Comparison of ENCODE assay signal across 1 cellular context in genomic region chr2:11505652-11506610, GRCh38.
A peak's percentile ranks its signal among the peaks of the same experiment; 100 is the strongest.
TF ChIP-seq lines count a peak whose summit lies in the region.

No MANE protein-coding gene starts in this region.

TF ChIP-seq in HepG2, 621 proteins besides CTCF, POLR2A, EP300 and RAD21 (continued from another document and continues in another):
- TF ChIP-seq ZNF614 (CRISPR knock-in tag; IDR thresholded peaks at IDR 0.05; ENCODE audit: borderline replicate concordance): no peak; the same call in 1 of the 2 replicates
- TF ChIP-seq ZFP90 (CRISPR knock-in tag; IDR thresholded peaks at IDR 0.05; ENCODE audit: borderline replicate concordance): 0 out of 2 replicates have a peak, but pooled peaks have one; percentile 37
- TF ChIP-seq REXO4 (CRISPR knock-in tag; IDR thresholded peaks at IDR 0.05; ENCODE audit: borderline replicate concordance): no peak
- no peak for TF ChIP-seq NFRKB (IDR thresholded peaks at IDR 0.05)
- TF ChIP-seq ZNF574 (CRISPR knock-in tag; IDR thresholded peaks at IDR 0.05): no peak; the same call in 1 of the 2 replicates
- TF ChIP-seq RELA (CRISPR knock-in tag; IDR thresholded peaks at IDR 0.05): 0 out of 2 replicates have a peak, but pooled peaks have one; percentile 33
- peak; percentile 61; the same call in 1 of the 2 replicates for TF ChIP-seq ZBTB7A (CRISPR knock-in tag; IDR thresholded peaks at IDR 0.05)
- no peak for TF ChIP-seq MXD1 (CRISPR knock-in tag; IDR thresholded peaks at IDR 0.05)
- peak; percentile 36; the same call in 1 of the 2 replicates for TF ChIP-seq AKAP8 (CRISPR knock-in tag; IDR thresholded peaks at IDR 0.05)
- TF ChIP-seq SRSF4 (IDR thresholded peaks at IDR 0.05; ENCODE audit: low read depth, low read length, poor library complexity, severe bottlenecking): no peak
- no peak for TF ChIP-seq PCBP2 (optimal IDR thresholded peaks at IDR 0.05; ENCODE audit: low read depth, low read length, poor library complexity, severe bottlenecking)
- peak; percentile 44 for TF ChIP-seq RXRA (CRISPR knock-in tag; IDR thresholded peaks at IDR 0.05)
- TF ChIP-seq ZNF740 (CRISPR knock-in tag; IDR thresholded peaks at IDR 0.05): no peak
- TF ChIP-seq, protein P1, sequence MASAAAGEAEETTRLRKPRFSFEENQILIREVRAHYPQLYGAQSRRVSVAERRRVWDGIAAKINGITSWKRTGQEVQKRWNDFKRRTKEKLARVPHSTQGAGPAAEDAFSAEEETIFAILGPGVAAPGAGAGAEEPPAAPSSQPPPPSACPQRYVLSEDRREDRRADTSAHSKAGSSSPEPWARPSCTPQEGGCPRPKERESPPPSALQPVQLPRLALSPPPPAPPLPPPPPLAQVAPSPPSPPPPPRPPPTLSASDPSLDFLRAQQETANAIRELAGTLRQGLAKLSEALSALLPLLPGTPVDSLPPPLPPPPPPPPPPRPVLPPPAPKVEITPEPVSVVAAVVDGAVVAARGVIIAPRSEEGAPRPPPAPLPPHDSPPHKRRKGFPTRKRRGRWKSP (CRISPR knock-in tag; IDR thresholded peaks at IDR 0.05): peak; percentile 62
- 0 out of 2 replicates have a peak, but pooled peaks have one; percentile 50 for TF ChIP-seq PAX8 (CRISPR knock-in tag; IDR thresholded peaks at IDR 0.05; ENCODE audit: borderline replicate concordance)
- TF ChIP-seq ZNF616 (CRISPR knock-in tag; IDR thresholded peaks at IDR 0.05; ENCODE audit: low read depth): no peak
- no peak for TF ChIP-seq SMARCE1 (IDR thresholded peaks at IDR 0.05; ENCODE audit: borderline replicate concordance)
- 0 out of 2 replicates have a peak, but pooled peaks have one; percentile 17 for TF ChIP-seq ARHGAP35 (CRISPR knock-in tag; IDR thresholded peaks at IDR 0.05; ENCODE audit: borderline replicate concordance)
- TF ChIP-seq ZNF567 (CRISPR knock-in tag; IDR thresholded peaks at IDR 0.05; ENCODE audit: borderline replicate concordance): 0 out of 2 replicates have a peak, but pooled peaks have one; percentile 82
- no peak; the same call in 1 of the 2 replicates for TF ChIP-seq GTF3A (CRISPR knock-in tag; conservative IDR thresholded peaks at IDR 0.05)
- 0 out of 2 replicates have a peak, but pooled peaks have one; percentile 2 for TF ChIP-seq KLF9 (CRISPR knock-in tag; IDR thresholded peaks at IDR 0.05; ENCODE audit: low read depth)
- TF ChIP-seq, protein P2, sequence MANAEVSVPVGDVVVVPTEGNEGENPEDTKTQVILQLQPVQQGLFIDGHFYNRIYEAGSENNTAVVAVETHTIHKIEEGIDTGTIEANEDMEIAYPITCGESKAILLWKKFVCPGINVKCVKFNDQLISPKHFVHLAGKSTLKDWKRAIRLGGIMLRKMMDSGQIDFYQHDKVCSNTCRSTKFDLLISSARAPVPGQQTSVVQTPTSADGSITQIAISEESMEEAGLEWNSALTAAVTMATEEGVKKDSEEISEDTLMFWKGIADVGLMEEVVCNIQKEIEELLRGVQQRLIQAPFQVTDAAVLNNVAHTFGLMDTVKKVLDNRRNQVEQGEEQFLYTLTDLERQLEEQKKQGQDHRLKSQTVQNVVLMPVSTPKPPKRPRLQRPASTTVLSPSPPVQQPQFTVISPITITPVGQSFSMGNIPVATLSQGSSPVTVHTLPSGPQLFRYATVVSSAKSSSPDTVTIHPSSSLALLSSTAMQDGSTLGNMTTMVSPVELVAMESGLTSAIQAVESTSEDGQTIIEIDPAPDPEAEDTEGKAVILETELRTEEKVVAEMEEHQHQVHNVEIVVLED (CRISPR knock-in tag; IDR thresholded peaks at IDR 0.05; ENCODE audit: borderline replicate concordance): peak; percentile 58
- TF ChIP-seq ZNF292 (CRISPR knock-in tag; IDR thresholded peaks at IDR 0.05; ENCODE audit: borderline replicate concordance, low read depth): 0 out of 2 replicates have a peak, but pooled peaks have one; percentile 44
- TF ChIP-seq ISL2 (CRISPR knock-in tag; IDR thresholded peaks at IDR 0.05): peak; percentile 94
- 0 out of 2 replicates have a peak, but pooled peaks have one; percentile 81 for TF ChIP-seq RORA (CRISPR knock-in tag; IDR thresholded peaks at IDR 0.05)
- peak; percentile 25 for TF ChIP-seq MXD3 (CRISPR knock-in tag; IDR thresholded peaks at IDR 0.05)
- TF ChIP-seq KDM5A (IDR thresholded peaks at IDR 0.05; ENCODE audit: borderline replicate concordance, low read length): no peak; the same call in 1 of the 2 replicates
- no peak for TF ChIP-seq CREB3 (CRISPR knock-in tag; IDR thresholded peaks at IDR 0.05)
- TF ChIP-seq NR2F2 (IDR thresholded peaks at IDR 0.05; ENCODE audit: borderline replicate concordance, low read depth): peak; percentile 75; the same call in 1 of the 2 replicates
- no peak for TF ChIP-seq SRSF1 (optimal IDR thresholded peaks at IDR 0.05; ENCODE audit: low read depth, low read length)
- peak; percentile 59; the same call in 1 of the 2 replicates for TF ChIP-seq ZHX1 (CRISPR knock-in tag; IDR thresholded peaks at IDR 0.05; ENCODE audit: low read depth)
- TF ChIP-seq FUBP1 (CRISPR knock-in tag; IDR thresholded peaks at IDR 0.05; ENCODE audit: borderline replicate concordance): no peak
- TF ChIP-seq, protein P3, sequence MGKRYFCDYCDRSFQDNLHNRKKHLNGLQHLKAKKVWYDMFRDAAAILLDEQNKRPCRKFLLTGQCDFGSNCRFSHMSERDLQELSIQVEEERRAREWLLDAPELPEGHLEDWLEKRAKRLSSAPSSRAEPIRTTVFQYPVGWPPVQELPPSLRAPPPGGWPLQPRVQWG (CRISPR knock-in tag; IDR thresholded peaks at IDR 0.05; ENCODE audit: borderline replicate concordance, low read depth): no peak
- TF ChIP-seq, protein P4, sequence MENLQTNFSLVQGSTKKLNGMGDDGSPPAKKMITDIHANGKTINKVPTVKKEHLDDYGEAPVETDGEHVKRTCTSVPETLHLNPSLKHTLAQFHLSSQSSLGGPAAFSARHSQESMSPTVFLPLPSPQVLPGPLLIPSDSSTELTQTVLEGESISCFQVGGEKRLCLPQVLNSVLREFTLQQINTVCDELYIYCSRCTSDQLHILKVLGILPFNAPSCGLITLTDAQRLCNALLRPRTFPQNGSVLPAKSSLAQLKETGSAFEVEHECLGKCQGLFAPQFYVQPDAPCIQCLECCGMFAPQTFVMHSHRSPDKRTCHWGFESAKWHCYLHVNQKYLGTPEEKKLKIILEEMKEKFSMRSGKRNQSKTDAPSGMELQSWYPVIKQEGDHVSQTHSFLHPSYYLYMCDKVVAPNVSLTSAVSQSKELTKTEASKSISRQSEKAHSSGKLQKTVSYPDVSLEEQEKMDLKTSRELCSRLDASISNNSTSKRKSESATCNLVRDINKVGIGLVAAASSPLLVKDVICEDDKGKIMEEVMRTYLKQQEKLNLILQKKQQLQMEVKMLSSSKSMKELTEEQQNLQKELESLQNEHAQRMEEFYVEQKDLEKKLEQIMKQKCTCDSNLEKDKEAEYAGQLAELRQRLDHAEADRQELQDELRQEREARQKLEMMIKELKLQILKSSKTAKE (CRISPR knock-in tag; IDR thresholded peaks at IDR 0.05; ENCODE audit: borderline replicate concordance): peak; percentile 78; the same call in 1 of the 2 replicates
- 0 out of 2 replicates have a peak, but pooled peaks have one; percentile 47 for TF ChIP-seq ZSCAN22 (CRISPR knock-in tag; IDR thresholded peaks at IDR 0.05)
- TF ChIP-seq, protein P5, sequence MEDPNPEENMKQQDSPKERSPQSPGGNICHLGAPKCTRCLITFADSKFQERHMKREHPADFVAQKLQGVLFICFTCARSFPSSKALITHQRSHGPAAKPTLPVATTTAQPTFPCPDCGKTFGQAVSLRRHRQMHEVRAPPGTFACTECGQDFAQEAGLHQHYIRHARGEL (CRISPR knock-in tag; IDR thresholded peaks at IDR 0.05): no peak
- TF ChIP-seq, protein P6, sequence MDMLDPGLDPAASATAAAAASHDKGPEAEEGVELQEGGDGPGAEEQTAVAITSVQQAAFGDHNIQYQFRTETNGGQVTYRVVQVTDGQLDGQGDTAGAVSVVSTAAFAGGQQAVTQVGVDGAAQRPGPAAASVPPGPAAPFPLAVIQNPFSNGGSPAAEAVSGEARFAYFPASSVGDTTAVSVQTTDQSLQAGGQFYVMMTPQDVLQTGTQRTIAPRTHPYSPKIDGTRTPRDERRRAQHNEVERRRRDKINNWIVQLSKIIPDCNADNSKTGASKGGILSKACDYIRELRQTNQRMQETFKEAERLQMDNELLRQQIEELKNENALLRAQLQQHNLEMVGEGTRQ (IDR thresholded peaks at IDR 0.05; ENCODE audit: low read depth, low read length): peak; percentile 29; the same call in 1 of the 2 replicates
- TF ChIP-seq, protein P6 (CRISPR knock-in tag; IDR thresholded peaks at IDR 0.05; ENCODE audit: borderline replicate concordance): no peak
- TF ChIP-seq ESRRA (CRISPR knock-in tag; IDR thresholded peaks at IDR 0.05; ENCODE audit: low read depth): peak; percentile 83
- TF ChIP-seq FIP1L1 (IDR thresholded peaks at IDR 0.05; ENCODE audit: borderline replicate concordance, insufficient read depth, low read depth, low read length): 0 out of 2 replicates have a peak, but pooled peaks have one; percentile 7
- no peak; the same call in 1 of the 2 replicates for TF ChIP-seq ZNF264 (CRISPR knock-in tag; IDR thresholded peaks at IDR 0.05)
- peak; percentile 40; the same call in 1 of the 2 replicates for TF ChIP-seq DNMT1 (CRISPR knock-in tag; IDR thresholded peaks at IDR 0.05)
- TF ChIP-seq FOSL2 (CRISPR knock-in tag; IDR thresholded peaks at IDR 0.05): peak; percentile 84
